ENCODE assay signal across 8 cellular contexts in genomic region chr19:2261438-2262172, GRCh38. TPM values are rescaled to one million over a fixed set of nuclear protein-coding genes. Genes with fewer than 3 reads are reported as not detected.
DNase-seq lines count a peak whose midpoint lies in the region; ATAC-seq, FAIRE-seq and TF ChIP-seq lines count a peak whose summit lies in the region.

No MANE protein-coding gene starts in this region.

- H3K79me1 ChIP-seq in H1 (ENCODE audit: low read depth, low read length), result no peaks in the 10 kb centered on the region

- H3K23me2 ChIP-seq in H1 (ENCODE audit: low read depth, low read length), result no peaks in the 10 kb centered on the region

- no peaks in the 10 kb centered on the region for H3K9me3 ChIP-seq in H1 (ENCODE audit: insufficient read depth in 2 of 2, low read depth in 1 of 2, low read length in 1 of 2)

- no peak for FAIRE-seq in H1 (lab: Jason Lieb, UNC)

- no peak overlapping the region for H3K18ac ChIP-seq in H1 (ENCODE audit: extremely low read depth, low read length)

- 0 out of 7 replicates have a peak, but pooled peaks cover 0 to 3% (median 0%) of the 10 kb centered on the region in 4 experiments for H3K4me1 ChIP-seq in H1 (replicated peaks in 1 of 4; ENCODE audit: control insufficient read depth in 3 of 4, insufficient read depth in 4 of 4, low read length in 3 of 4)

- peaks cover 25% of the 10 kb centered on the region for H3K4me1 Mint-ChIP-seq in T-helper 2 cell treated with Interferon-gamma antibody and Interleukin-4, amounts not matched to agents 5 μg/mL and 100 μg/mL, for 36 hours (ENCODE audit: low read depth)

- H3K27me3 Mint-ChIP-seq in T-helper 2 cell treated with Interferon-gamma antibody and Interleukin-4, amounts not matched to agents 5 μg/mL and 100 μg/mL, for 36 hours (ENCODE audit: low read depth), result no peaks in the 10 kb centered on the region

- no peak overlapping the region for H4K5ac ChIP-seq in H1 (ENCODE audit: insufficient read length, low read depth, low read length)

- no peak overlapping the region for H2BK20ac ChIP-seq in H1 (ENCODE audit: low read length)

- no peak overlapping the region for H4K8ac ChIP-seq in H1 (ENCODE audit: extremely low read depth, insufficient read depth, low read length)

- H3K4me3 Mint-ChIP-seq in T-helper 2 cell treated with Interferon-gamma antibody and Interleukin-4, amounts not matched to agents 5 μg/mL and 100 μg/mL, for 36 hours, result no peak overlapping the region

- no peak overlapping the region for H3K14ac ChIP-seq in H1 (ENCODE audit: insufficient read length)

- WGBS in H1 (ENCODE audit: extremely low coverage in 1 of 2, insufficient coverage in 1 of 2, insufficient read length in 1 of 2, insufficient replicate concordance in 2 of 2, low coverage in 1 of 2, low lambda C conversion rate in 2 of 2, missing lambda C conversion rate in 1 of 2), 2 experiments, result 67% methylated on average over 7 of the region's 7 CpGs; no CpG with 5 or more reads in 1 of the 2 experiments

- TF ChIP-seq EP300 in H1 (IDR thresholded peaks at IDR 0.05; ENCODE audit: borderline replicate concordance in 1 of 2, low read depth in 2 of 2, low read length in 2 of 2), result no peak

- no peak overlapping the region for H3K4me3 ChIP-seq in H1 (ENCODE audit: extremely low read depth in 1 of 4, insufficient read depth in 2 of 4, low read depth in 3 of 4, low read length in 4 of 4)

- no peaks in the 10 kb centered on the region for H3K36me3 ChIP-seq in H1 (ENCODE audit: control insufficient read depth in 2 of 4, insufficient read depth in 4 of 4, low read length in 3 of 4)

- TF ChIP-seq RAD21 in H1 (IDR thresholded peaks at IDR 0.05 in 1 of 2, conservative IDR thresholded peaks at IDR 0.05 in 1 of 2; ENCODE audit: low read depth in 2 of 2, low read length in 2 of 2), result peak; percentile 40 to 48

- no peak overlapping the region for H3K56ac ChIP-seq in H1 (replicated peaks; ENCODE audit: insufficient read length, low read depth, low read length)

- no peak overlapping the region for H3K23ac ChIP-seq in H1 (ENCODE audit: insufficient read length)

- H2BK5ac ChIP-seq in H1 (ENCODE audit: low read depth, low read length), result no peak overlapping the region

- no peak overlapping the region for H2BK15ac ChIP-seq in H1 (ENCODE audit: low read length)

- no peak overlapping the region for H2BK12ac ChIP-seq in H1 (ENCODE audit: low read depth, low read length)

- no peaks in the 10 kb centered on the region for H3K36me3 Mint-ChIP-seq in T-helper 2 cell treated with Interferon-gamma antibody and Interleukin-4, amounts not matched to agents 5 μg/mL and 100 μg/mL, for 36 hours (ENCODE audit: low read depth)

- H3K9me3 Mint-ChIP-seq in T-helper 2 cell treated with Interferon-gamma antibody and Interleukin-4, amounts not matched to agents 5 μg/mL and 100 μg/mL, for 36 hours, result no peaks in the 10 kb centered on the region

- no peaks in the 10 kb centered on the region for H4K20me1 ChIP-seq in H1 (replicated peaks in 1 of 2; ENCODE audit: control insufficient read depth in 1 of 2, insufficient read depth in 2 of 2, low read length in 2 of 2)

- peak overlapping the region; percentile 89 for H3K4ac ChIP-seq in H1 (replicated peaks; ENCODE audit: insufficient read length, low read depth, low read length)

- CTCF ChIA-PET in H1 (lab: Charles Lee; ENCODE audit: partially characterized antibody), result interaction anchor here (0.6 to 5.9 kb wide), 28 partner anchors 9 to 364 kb away, joined by 3 to 35 read pairs (median 4); partner anchors contain the start of gene AMH

- no peak for TF ChIP-seq POLR2A in H1 (IDR thresholded peaks at IDR 0.05; ENCODE audit: control extremely low read depth in 1 of 2, low read depth in 2 of 2, low read length in 2 of 2)

- no peak for ATAC-seq in GM18870 (IDR thresholded peaks at IDR 0.05; ENCODE audit: unreplicated experiment)
- ATAC-seq in GM19324 (IDR thresholded peaks at IDR 0.05; ENCODE audit: low FRiP score, unreplicated experiment), result no peak

- H3K4me2 ChIP-seq in H1 (ENCODE audit: insufficient read depth in 1 of 2, low read depth in 2 of 2, low read length in 2 of 2), result no peak overlapping the region

- no peak overlapping the region for H3K27ac ChIP-seq in H1 (ENCODE audit: low read depth, low read length)

- H2BK120ac ChIP-seq in H1 (replicated peaks; ENCODE audit: low read depth, low read length), result no peak overlapping the region

- no peak overlapping the region for H4K91ac ChIP-seq in H1 (replicated peaks; ENCODE audit: insufficient read length, low read length)

- no peak overlapping the region for H2AK5ac ChIP-seq in H1 (ENCODE audit: low read depth, low read length)

- DNase-seq in DMS53 (lab: John Stamatoyannopoulos, UW) (peak; percentile 41), DMS53 treated with DMSO at 0.1 percent for 48 hours (lab: John Stamatoyannopoulos, UW; ENCODE audit: unreplicated experiment) (no peak), H1 (ENCODE audit: low read depth in 1 of 2, low spot score in 2 of 2) (peak in 1 of 2 experiments; percentile 78), NCI-H226 (no peak)
- DNase-seq in T-helper 2 cell treated with Interferon-gamma antibody and Interleukin-4, amounts not matched to agents 5 μg/mL and 100 μg/mL, for 36 hours (ENCODE audit: low spot score), result peak; percentile 41
- DNase-seq in stimulated activated CD4-positive, alpha-beta T cell treated with anti-CD3 and anti-CD28 coated beads, Interleukin-12 subunit alpha, Interleukin-12 subunit beta, amount 100 ng/mL, for 4 hours, result peak; percentile 42

- no peaks in the 10 kb centered on the region; a peak in 1 of 7 replicates for H3K27me3 ChIP-seq in H1 (replicated peaks in 1 of 4; ENCODE audit: control insufficient read depth in 3 of 4, extremely low read depth in 1 of 4, insufficient read depth in 3 of 4, low read length in 3 of 4)

- no peaks in the 10 kb centered on the region for H3K79me2 ChIP-seq in H1 (ENCODE audit: control insufficient read depth in 1 of 2, insufficient read depth in 2 of 2, low read length in 2 of 2)

- POLR2A ChIA-PET in H1 (lab: Charles Lee; ENCODE audit: partially characterized antibody), result interaction anchor here (1.0 to 23.4 kb wide), 8 partner anchors 6 to 164 kb away, joined by 3 to 330 read pairs (median 4); partner anchors contain the start of genes AMH, JSRP1 and SF3A2

- peak overlapping the region; percentile 75 for H3K27ac Mint-ChIP-seq in T-helper 2 cell treated with Interferon-gamma antibody and Interleukin-4, amounts not matched to agents 5 μg/mL and 100 μg/mL, for 36 hours

- H3K9ac ChIP-seq in H1 (replicated peaks in 1 of 4; ENCODE audit: extremely low read depth in 1 of 4, low read depth in 3 of 4, low read length in 3 of 4), result no peak overlapping the region

- peak; percentile 56 to 73 (median 70) for TF ChIP-seq CTCF in H1 (IDR thresholded peaks at IDR 0.05; ENCODE audit: control extremely low read depth in 1 of 3, insufficient read depth in 1 of 3, low read depth in 1 of 3, low read length in 3 of 3)

- H2AFZ ChIP-seq in H1 (ENCODE audit: low read length), result no peak overlapping the region

RNA-seq across cellular contexts. Expression of gene JSRP1, which starts 5.4 kb away (rescaled TPM):
- total RNA-seq in H1 (2021; fragmentation: NEBNext Ultra II Directional; extraction: Animal tissue kit (Norgen Biotek cat#: 25700)), result 0.56 and 1.7 TPM in 2 replicates
- 0.24 and 0.53 TPM in 2 replicates for polyA plus RNA-seq in H1 (2011; rRNA removed)
- 0.41 TPM for polyA plus RNA-seq in H1 (2011; cell fraction: cytosol; rRNA removed)
- polyA plus RNA-seq in H1 (2011; cell fraction: nucleus; rRNA removed), result 0.10 TPM
- polyA plus RNA-seq in H1 (2012, experiment 1 of 2), result 0.40 to 2.0 TPM (median 1.1 TPM) in 3 of 4 replicates, not detected in the other
- polyA plus RNA-seq in H1 (2012, experiment 2 of 2), result not detected
- 0.83 TPM for polyA plus RNA-seq in H1 (2013, experiment 1 of 2)
- polyA plus RNA-seq in H1 (2013, experiment 2 of 2), result 0.96 TPM
- not detected in 2 replicates for polyA minus RNA-seq in H1 (2011; rRNA and poly(A)+ RNA removed)
- polyA minus RNA-seq in H1 (2011; cell fraction: cytosol; rRNA and poly(A)+ RNA removed), result not detected
- polyA minus RNA-seq in H1 (2011; cell fraction: nucleus; rRNA and poly(A)+ RNA removed), result not detected

RNA-seq across cellular contexts. Expression of gene AMH, which starts 12.5 kb away (rescaled TPM):
- total RNA-seq in H1 (2021; fragmentation: NEBNext Ultra II Directional; extraction: Animal tissue kit (Norgen Biotek cat#: 25700)), result 13.0 and 15.4 TPM in 2 replicates
- polyA plus RNA-seq in H1 (2011; rRNA removed), result 10.5 and 19.3 TPM in 2 replicates
- polyA plus RNA-seq in H1 (2011; cell fraction: cytosol; rRNA removed), result 10.1 TPM
- polyA plus RNA-seq in H1 (2011; cell fraction: nucleus; rRNA removed), result 104 TPM
- 12.7 to 23.7 TPM (median 18.4 TPM) in 4 replicates for polyA plus RNA-seq in H1 (2012, experiment 1 of 2)
- polyA plus RNA-seq in H1 (2012, experiment 2 of 2), result 9.0 TPM
- 6.7 TPM for polyA plus RNA-seq in H1 (2013, experiment 1 of 2)
- 5.6 TPM for polyA plus RNA-seq in H1 (2013, experiment 2 of 2)
- 0.46 and 0.63 TPM in 2 replicates for polyA minus RNA-seq in H1 (2011; rRNA and poly(A)+ RNA removed)
- 3.1 TPM for polyA minus RNA-seq in H1 (2011; cell fraction: cytosol; rRNA and poly(A)+ RNA removed)
- polyA minus RNA-seq in H1 (2011; cell fraction: nucleus; rRNA and poly(A)+ RNA removed), result 13.1 TPM

RNA-seq across cellular contexts. Expression of gene PEAK3, which starts 20.4 kb away (rescaled TPM):
- not detected in 2 replicates for total RNA-seq in H1 (2021; fragmentation: NEBNext Ultra II Directional; extraction: Animal tissue kit (Norgen Biotek cat#: 25700))
- not detected in 2 replicates for polyA plus RNA-seq in H1 (2011; rRNA removed)
- polyA plus RNA-seq in H1 (2011; cell fraction: cytosol; rRNA removed), result not detected
- not detected for polyA plus RNA-seq in H1 (2011; cell fraction: nucleus; rRNA removed)
- polyA plus RNA-seq in H1 (2012, experiment 1 of 2), result 0.06 to 0.11 TPM in 2 of 4 replicates, not detected in the others
- not detected for polyA plus RNA-seq in H1 (2012, experiment 2 of 2)
- not detected for polyA plus RNA-seq in H1 (2013, experiment 1 of 2)
- not detected for polyA plus RNA-seq in H1 (2013, experiment 2 of 2)
- polyA minus RNA-seq in H1 (2011; rRNA and poly(A)+ RNA removed), result not detected in 2 replicates
- polyA minus RNA-seq in H1 (2011; cell fraction: cytosol; rRNA and poly(A)+ RNA removed), result not detected
- polyA minus RNA-seq in H1 (2011; cell fraction: nucleus; rRNA and poly(A)+ RNA removed), result not detected

RNA-seq across cellular contexts. Expression of gene SF3A2, which starts 25.0 kb away (rescaled TPM):
- total RNA-seq in H1 (2021; fragmentation: NEBNext Ultra II Directional; extraction: Animal tissue kit (Norgen Biotek cat#: 25700)), result 142 and 146 TPM in 2 replicates
- polyA plus RNA-seq in H1 (2011; rRNA removed), result 15.3 and 31.2 TPM in 2 replicates
- 22.1 TPM for polyA plus RNA-seq in H1 (2011; cell fraction: cytosol; rRNA removed)
- polyA plus RNA-seq in H1 (2011; cell fraction: nucleus; rRNA removed), result 171 TPM
- 97.0 to 157 TPM (median 147 TPM) in 4 replicates for polyA plus RNA-seq in H1 (2012, experiment 1 of 2)
- polyA plus RNA-seq in H1 (2012, experiment 2 of 2), result 117 TPM
- polyA plus RNA-seq in H1 (2013, experiment 1 of 2), result 109 TPM
- 101 TPM for polyA plus RNA-seq in H1 (2013, experiment 2 of 2)
- 18.4 and 22.8 TPM in 2 replicates for polyA minus RNA-seq in H1 (2011; rRNA and poly(A)+ RNA removed)
- polyA minus RNA-seq in H1 (2011; cell fraction: cytosol; rRNA and poly(A)+ RNA removed), result 64.4 TPM
- 112 TPM for polyA minus RNA-seq in H1 (2011; cell fraction: nucleus; rRNA and poly(A)+ RNA removed)

RNA-seq across cellular contexts. Expression of gene PLEKHJ1, which starts 25.5 kb away (rescaled TPM):
- total RNA-seq in H1 (2021; fragmentation: NEBNext Ultra II Directional; extraction: Animal tissue kit (Norgen Biotek cat#: 25700)), result 135 TPM in 2 replicates
- 187 and 235 TPM in 2 replicates for polyA plus RNA-seq in H1 (2011; rRNA removed)
- 217 TPM for polyA plus RNA-seq in H1 (2011; cell fraction: cytosol; rRNA removed)
- 175 TPM for polyA plus RNA-seq in H1 (2011; cell fraction: nucleus; rRNA removed)
- polyA plus RNA-seq in H1 (2012, experiment 1 of 2), result 118 to 165 TPM (median 146 TPM) in 4 replicates
- polyA plus RNA-seq in H1 (2012, experiment 2 of 2), result 185 TPM
- polyA plus RNA-seq in H1 (2013, experiment 1 of 2), result 108 TPM
- 117 TPM for polyA plus RNA-seq in H1 (2013, experiment 2 of 2)
- 29.0 and 35.2 TPM in 2 replicates for polyA minus RNA-seq in H1 (2011; rRNA and poly(A)+ RNA removed)
- polyA minus RNA-seq in H1 (2011; cell fraction: cytosol; rRNA and poly(A)+ RNA removed), result 43.3 TPM
- 40.6 TPM for polyA minus RNA-seq in H1 (2011; cell fraction: nucleus; rRNA and poly(A)+ RNA removed)

Comparison
In these comparisons a context has a peak if more than half of its experiments do, and no peak if none do; other contexts are left out.
1. DNase-seq: peak in DMS53 (single experiment), T-helper 2 cell treated with Interferon-gamma antibody and Interleukin-4, amounts not matched to agents 5 μg/mL and 100 μg/mL, for 36 hours (single experiment) and stimulated activated CD4-positive, alpha-beta T cell treated with anti-CD3 and anti-CD28 coated beads, Interleukin-12 subunit alpha, Interleukin-12 subunit beta, amount 100 ng/mL, for 4 hours (single experiment); none in DMS53 treated with DMSO at 0.1 percent for 48 hours (single experiment) and NCI-H226 (single experiment).